Comparison of ENCODE assay signal across 9 cellular contexts in the genomic region with DNA sequence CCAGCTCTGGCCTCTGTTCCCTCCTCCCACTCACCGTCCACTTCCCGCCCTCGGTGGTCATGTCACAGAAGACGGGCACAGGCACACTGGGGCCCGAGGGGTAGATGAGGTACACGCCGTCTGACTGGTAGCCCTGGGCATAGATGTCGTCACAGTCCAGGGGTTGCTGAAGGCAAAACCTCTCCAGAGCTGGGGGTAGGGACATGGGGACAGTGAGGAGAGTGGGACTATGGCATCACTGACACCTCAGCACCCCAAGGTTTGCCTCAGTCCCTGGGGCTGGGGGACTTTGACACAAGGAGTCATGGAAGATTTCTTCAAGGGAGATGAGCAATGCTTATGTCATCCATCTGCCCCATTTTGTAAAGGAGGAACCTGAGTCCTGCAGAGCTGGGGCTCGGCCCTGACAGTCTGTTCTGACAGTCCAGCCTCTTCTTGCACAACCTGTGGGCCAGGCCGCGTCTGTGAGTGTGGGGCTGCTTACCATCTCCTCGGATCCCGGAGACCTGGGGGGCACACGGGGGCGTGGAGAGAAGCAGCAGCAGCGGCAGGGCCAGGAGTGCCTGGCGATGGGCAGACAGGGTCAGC. TPM values are rescaled to one million over a fixed set of nuclear protein-coding genes. Genes with fewer than 3 reads are reported as not detected.
DNase-seq lines count a peak whose midpoint lies in the region; ATAC-seq, FAIRE-seq and TF ChIP-seq lines count a peak whose summit lies in the region.
"Had no signal": no experiment of that assay in that cellular context is flagged by ENCODE, and none has a peak within 500 bp of the region (broad histone marks: within the 10 kb centered on the region; RNA-seq: fewer than 3 reads in every experiment).

No MANE protein-coding gene starts in this region.

- H3K4me3 Mint-ChIP-seq in activated naive CD4-positive, alpha-beta T cell treated with anti-CD3 and anti-CD28 coated beads for 36 hours = no peak overlapping the region
- peak overlapping the region; percentile 56 to 86 (median 77) for H3K4me3 Mint-ChIP-seq in brain
- H3K4me3 Mint-ChIP-seq: activated B cell treated with CpG ODN at 0.5 μM for 24 hours had no signal

- peaks cover under 1 to 1% of the 10 kb centered on the region in 2 donors for H3K36me3 Mint-ChIP-seq in activated naive CD4-positive, alpha-beta T cell treated with anti-CD3 and anti-CD28 coated beads, Interleukin-2, amount 50 U/mL, for 72 hours
- peaks cover 1% of the 10 kb centered on the region for H3K36me3 Mint-ChIP-seq in activated naive CD4-positive, alpha-beta T cell treated with anti-CD3 and anti-CD28 coated beads for 36 hours (ENCODE audit: low read depth)
- peaks cover 29% of the 10 kb centered on the region for H3K36me3 Mint-ChIP-seq in brain

- peak overlapping the region; percentile 92 to 98 for H3K27ac ChIP-seq in aorta (ENCODE audit: low read depth in 1 of 2, low read length in 2 of 2)

- FAIRE-seq in GM12892 (lab: Jason Lieb, UNC) = no peak

- TF ChIP-seq CTCF in brain (conservative IDR thresholded peaks at IDR 0.05) = no peak
- TF ChIP-seq CTCF in lower leg skin (IDR thresholded peaks at IDR 0.05) = no peak

- H3K4me1 ChIP-seq in aorta (ENCODE audit: control insufficient read depth in 1 of 2, insufficient read depth in 2 of 2, low read length in 2 of 2) = peaks cover 0 to 13% of the 10 kb centered on the region in 2 donors

- TF ChIP-seq POLR2A in lower leg skin (IDR thresholded peaks at IDR 0.05) (no peak), GM12892 (IDR thresholded peaks at IDR 0.05; ENCODE audit: low read depth, low read length) (no peak)

- no peak for DNase-seq in activated naive CD4-positive, alpha-beta T cell treated with anti-CD3 and anti-CD28 coated beads, Interleukin-2, amount 50 U/mL, for 72 hours (ENCODE audit: low spot score in 2 of 2)
- DNase-seq in activated naive CD4-positive, alpha-beta T cell treated with anti-CD3 and anti-CD28 coated beads for 36 hours = no peak
- DNase-seq in lower leg skin (ENCODE audit: low spot score in 2 of 2) (peak; percentile 74 to 96), aorta (peak; percentile 86 to 87), GOT3 (lab: John Stamatoyannopoulos, UW) (no peak), GM12892 (ENCODE audit: insufficient read length) (no peak)
- no peak for DNase-seq in stimulated activated naive CD4-positive, alpha-beta T cell treated with Interleukin-2 at 50 U/mL for 16 hours (lab: John Stamatoyannopoulos, UW)
- DNase-seq: activated B cell treated with CpG ODN at 0.5 μM for 24 hours had no signal

- no peaks in the 10 kb centered on the region for H3K9me3 ChIP-seq in aorta (ENCODE audit: control insufficient read depth, low read length)

- ATAC-seq in activated naive CD4-positive, alpha-beta T cell treated with anti-CD3 and anti-CD28 coated beads, Interleukin-2, amount 50 U/mL, for 72 hours = peak; percentile 28 to 66
- peak; percentile 47 for ATAC-seq in aorta (ENCODE audit: low FRiP score)

- no peaks in the 10 kb centered on the region for H3K9me3 Mint-ChIP-seq in activated naive CD4-positive, alpha-beta T cell treated with anti-CD3 and anti-CD28 coated beads, Interleukin-2, amount 50 U/mL, for 72 hours
- H3K9me3 Mint-ChIP-seq in activated naive CD4-positive, alpha-beta T cell treated with anti-CD3 and anti-CD28 coated beads for 36 hours = no peaks in the 10 kb centered on the region
- no peaks in the 10 kb centered on the region for H3K9me3 Mint-ChIP-seq in brain
- H3K9me3 Mint-ChIP-seq: activated B cell treated with CpG ODN at 0.5 μM for 24 hours had no signal

- WGBS in lower leg skin, 2 donors = 47 to 55% methylated on average over 17 of the region's 17 CpGs
- 5% methylated on average over 17 of the region's 17 CpGs for WGBS in aorta, 2 donors

- H3K4me3 ChIP-seq in lower leg skin (ENCODE audit: low read depth, poor library complexity, severe bottlenecking) (no peak overlapping the region), aorta (ENCODE audit: low read length in 2 of 2) (peak overlapping the region in 1 of 2 donors; percentile 55)

- no peaks in the 10 kb centered on the region for H3K4me1 Mint-ChIP-seq in activated naive CD4-positive, alpha-beta T cell treated with anti-CD3 and anti-CD28 coated beads for 36 hours (ENCODE audit: low read depth)
- peaks cover 83% of the 10 kb centered on the region for H3K4me1 Mint-ChIP-seq in brain
- H3K4me1 Mint-ChIP-seq: activated B cell treated with CpG ODN at 0.5 μM for 24 hours had no signal

- CTCF ChIA-PET in activated naive CD4-positive, alpha-beta T cell treated with anti-CD3 and anti-CD28 coated beads for 36 hours (lab: Charles Lee) = no interaction called here

- no peaks in the 10 kb centered on the region for H3K27me3 ChIP-seq in aorta (ENCODE audit: control insufficient read depth in 1 of 2, insufficient read depth in 2 of 2, low read length in 1 of 2)

- H3K27me3 Mint-ChIP-seq in activated naive CD4-positive, alpha-beta T cell treated with anti-CD3 and anti-CD28 coated beads for 36 hours (ENCODE audit: low read depth) = no peaks in the 10 kb centered on the region
- H3K27me3 Mint-ChIP-seq in brain = no peaks in the 10 kb centered on the region

- intact Hi-C loops in activated naive CD4-positive, alpha-beta T cell treated with anti-CD3 and anti-CD28 coated beads for 36 hours (cut with micrococcal nuclease) = no loop called here
- intact Hi-C loops in lower leg skin (cut with DNase I; ENCODE audit: low total_unique reads) (no loop called here), aorta (cut with DNase I) (no loop called here)

- no peak overlapping the region for H3K27ac Mint-ChIP-seq in activated naive CD4-positive, alpha-beta T cell treated with anti-CD3 and anti-CD28 coated beads, Interleukin-2, amount 50 U/mL, for 72 hours
- no peak overlapping the region for H3K27ac Mint-ChIP-seq in activated naive CD4-positive, alpha-beta T cell treated with anti-CD3 and anti-CD28 coated beads for 36 hours
- peak overlapping the region; percentile 92 to 97 (median 95) for H3K27ac Mint-ChIP-seq in brain
- H3K27ac Mint-ChIP-seq: activated B cell treated with CpG ODN at 0.5 μM for 24 hours had no signal

- no peaks in the 10 kb centered on the region for H3K36me3 ChIP-seq in aorta (ENCODE audit: control insufficient read depth in 1 of 2, insufficient read depth in 2 of 2, low read length in 1 of 2)

RNA-seq across cellular contexts. Expression of a gene that starts 0.6 kb away (rescaled TPM):
- not detected for total RNA-seq in activated naive CD4-positive, alpha-beta T cell treated with anti-CD3 and anti-CD28 coated beads, Interleukin-2, amount 50 U/mL, for 72 hours
- not detected for total RNA-seq in activated naive CD4-positive, alpha-beta T cell treated with anti-CD3 and anti-CD28 coated beads for 36 hours
- polyA plus RNA-seq in brain (ENCODE audit: insufficient read depth, low read depth, low replicate concordance) (30.0 TPM), aorta (100 to 1,000 TPM; 324 to 793 TPM)
- total RNA-seq in lower leg skin (10 to 100 TPM; 11.1 to 65.7 (median 30.6) TPM), aorta (100 to 1,000 TPM; 271 to 564 TPM)
- not detected for polyA plus RNA-seq in GM12892 (2012; ENCODE audit: missing spikeins)
- total RNA-seq: activated B cell treated with CpG ODN at 0.5 μM for 24 hours had no signal

RNA-seq across cellular contexts. Expression of a gene that starts 8.1 kb away (rescaled TPM):
- 10 to 100 TPM in 1 of 2 donors, 1 to 10 TPM in 1; 9.1 to 33.4 TPM for total RNA-seq in activated naive CD4-positive, alpha-beta T cell treated with anti-CD3 and anti-CD28 coated beads, Interleukin-2, amount 50 U/mL, for 72 hours
- total RNA-seq in activated naive CD4-positive, alpha-beta T cell treated with anti-CD3 and anti-CD28 coated beads for 36 hours = 10 to 100 TPM in 1 of 2 experiments, 1 to 10 TPM in 1; 8.7 to 10.7 TPM
- polyA plus RNA-seq in brain (ENCODE audit: insufficient read depth, low read depth, low replicate concordance) (38.3 TPM), aorta (10 to 100 TPM in 1 of 2 donors, 1 to 10 TPM in 1; 5.4 to 25.6 TPM)
- total RNA-seq in lower leg skin (10 to 100 TPM; 34.9 to 95.7 (median 61.1) TPM), aorta (10 to 100 TPM; 33.5 to 34.1 TPM)
- 4.2 TPM for polyA plus RNA-seq in GM12892 (2012; ENCODE audit: missing spikeins)

RNA-seq across cellular contexts. Expression of a gene that starts 23.8 kb away (rescaled TPM):
- total RNA-seq in activated naive CD4-positive, alpha-beta T cell treated with anti-CD3 and anti-CD28 coated beads, Interleukin-2, amount 50 U/mL, for 72 hours = 1 to 10 TPM; 4.5 to 7.5 TPM
- 1 to 10 TPM; 8.7 TPM for total RNA-seq in activated naive CD4-positive, alpha-beta T cell treated with anti-CD3 and anti-CD28 coated beads for 36 hours
- polyA plus RNA-seq in brain (ENCODE audit: insufficient read depth, low read depth, low replicate concordance) (46.8 TPM), aorta (10 to 100 TPM in 1 of 2 donors, 1 to 10 TPM in 1; 9.5 to 16.5 TPM)
- total RNA-seq in lower leg skin (10 to 100 TPM in 3 of 4 donors, 1 to 10 TPM in 1; 2.4 to 24.5 (median 19.5) TPM), aorta (1 to 10 TPM; 7.3 to 8.9 TPM)
- polyA plus RNA-seq in GM12892 (2012; ENCODE audit: missing spikeins) = 10.8 TPM

RNA-seq across cellular contexts. Expression of a gene that starts 24.7 kb away (rescaled TPM):
- total RNA-seq in activated naive CD4-positive, alpha-beta T cell treated with anti-CD3 and anti-CD28 coated beads, Interleukin-2, amount 50 U/mL, for 72 hours = under 1 TPM; 0.71 to 0.84 TPM
- under 1 TPM; 0.31 to 0.32 TPM for total RNA-seq in activated naive CD4-positive, alpha-beta T cell treated with anti-CD3 and anti-CD28 coated beads for 36 hours
- polyA plus RNA-seq in brain (ENCODE audit: insufficient read depth, low read depth, low replicate concordance) (14.3 TPM), aorta (1 to 10 TPM; 5.1 to 7.5 TPM)
- total RNA-seq in lower leg skin (1 to 10 TPM in 3 of 4 donors, under 1 TPM in 1; 0.54 to 4.2 (median 1.3) TPM), aorta (1 to 10 TPM; 5.4 to 9.9 TPM)
- polyA plus RNA-seq in GM12892 (2012; ENCODE audit: missing spikeins) = 0.13 TPM

Comparison
In these comparisons a context has a peak if more than half of its experiments do, and no peak if none do; other contexts are left out.
1. DNase-seq: peak in lower leg skin (2 of 2) and aorta (2 of 2); none in activated naive CD4-positive, alpha-beta T cell treated with anti-CD3 and anti-CD28 coated beads, Interleukin-2, amount 50 U/mL, for 72 hours (0 of 2), activated naive CD4-positive, alpha-beta T cell treated with anti-CD3 and anti-CD28 coated beads for 36 hours (single experiment), stimulated activated naive CD4-positive, alpha-beta T cell treated with Interleukin-2 at 50 U/mL for 16 hours (single experiment), GOT3 (single experiment) and GM12892 (single experiment).
2. H3K27ac Mint-ChIP-seq: peak in brain (5 of 5); none in activated naive CD4-positive, alpha-beta T cell treated with anti-CD3 and anti-CD28 coated beads, Interleukin-2, amount 50 U/mL, for 72 hours (0 of 2) and activated naive CD4-positive, alpha-beta T cell treated with anti-CD3 and anti-CD28 coated beads for 36 hours (single experiment).
3. RNA of a gene that starts 0.6 kb away (total RNA-seq): 271 to 564 TPM in aorta and 11.1 to 65.7 TPM in lower leg skin; not detected in activated naive CD4-positive, alpha-beta T cell treated with anti-CD3 and anti-CD28 coated beads, Interleukin-2, amount 50 U/mL, for 72 hours and not detected in activated naive CD4-positive, alpha-beta T cell treated with anti-CD3 and anti-CD28 coated beads for 36 hours; every median in the first group is over 10 times any median in the second.